ENCODE assay signal across 8 cellular contexts in genomic region chr3:11513125-11513816, GRCh38.
DNase-seq lines count a peak whose midpoint lies in the region; ATAC-seq, FAIRE-seq and TF ChIP-seq lines count a peak whose summit lies in the region.
"Not testable (repeated sequence)": the region's sequence is repeated elsewhere in the genome, so short reads cannot be mapped to it uniquely, and the experiment has no call there.

No MANE protein-coding gene starts in this region.

- not testable (repeated sequence) for BruUV-seq in PC-3 (replicated peaks; lab: Mats Ljungman, UMichigan)

- in situ Hi-C loops in gastrocnemius medialis (cut with MboI; ENCODE audit: low sequenced_read_pairs in 4 of 4): loop anchor here in 1 of 4 donors (25.0 kb wide), 1 partner anchor 126 kb away; no protein-coding TSS in a partner anchor

- FAIRE-seq in astrocyte (lab: Jason Lieb, UNC): not testable (repeated sequence)

- not testable (repeated sequence) for H2AFZ ChIP-seq in PC-3 (ENCODE audit: low read length); astrocyte (ENCODE audit: low read depth, low read length)

- H3K9ac ChIP-seq in PC-3 (ENCODE audit: low read length) (peak overlapping the region; percentile 9; the same call in 1 of the 2 replicates), astrocyte (ENCODE audit: low read length) (peak overlapping the region; percentile 9)

- not testable (repeated sequence) for TF ChIP-seq POLR2A in esophagus squamous epithelium (IDR thresholded peaks at IDR 0.05); gastrocnemius medialis (IDR thresholded peaks at IDR 0.05); vagina (IDR thresholded peaks at IDR 0.05)

- H3K27me3 Mint-ChIP-seq in astrocyte (ENCODE audit: low read depth, unreplicated experiment): not testable (repeated sequence)

- H4K20me1 ChIP-seq in PC-3 (ENCODE audit: low read length); astrocyte (ENCODE audit: insufficient read depth, low read length): not testable (repeated sequence)

- not testable (repeated sequence) for H3K79me2 ChIP-seq in PC-3 (ENCODE audit: low read length); astrocyte (ENCODE audit: insufficient read depth, low read length)

- not testable (repeated sequence) for H3K9me2 ChIP-seq in PC-3 (replicated peaks; ENCODE audit: low read length)

- H3K9me3 Mint-ChIP-seq in astrocyte (ENCODE audit: unreplicated experiment): not testable (repeated sequence)

- not testable (repeated sequence) for H3K36me3 Mint-ChIP-seq in astrocyte (ENCODE audit: low read depth, unreplicated experiment)

- not testable (repeated sequence) for H3K36me3 ChIP-seq in PC-3 (ENCODE audit: low read depth, low read length); astrocyte (ENCODE audit: insufficient read depth, low read length); esophagus squamous epithelium; right atrium auricular region; muscle layer of duodenum (ENCODE audit: control insufficient read depth in 1 of 2, insufficient read depth in 2 of 2, low read length in 2 of 2); gastrocnemius medialis; vagina

- CTCF ChIA-PET in PC-3 (lab: Charles Lee): not testable (repeated sequence)

- peak overlapping the region; percentile 77 for H3K27ac ChIP-seq in PC-3 (ENCODE audit: low read length)
- peak overlapping the region; percentile 76 for H3K27ac ChIP-seq in astrocyte (ENCODE audit: low read depth, low read length)
- peak overlapping the region; percentile 9 to 59 (median 50) for H3K27ac ChIP-seq in esophagus squamous epithelium
- H3K27ac ChIP-seq in right atrium auricular region: peak overlapping the region; percentile 64 to 68
- H3K27ac ChIP-seq in muscle layer of duodenum (ENCODE audit: low read length): peak overlapping the region; percentile 20
- H3K27ac ChIP-seq in gastrocnemius medialis: peak overlapping the region in 3 of 4 donors; percentile 7 to 46 (median 32)
- H3K27ac ChIP-seq in temporal lobe (ENCODE audit: low read depth, low read length): peak overlapping the region; percentile 27
- H3K27ac ChIP-seq in vagina: peak overlapping the region; percentile 57

- POLR2A ChIA-PET in PC-3 (lab: Charles Lee; ENCODE audit: unreplicated experiment): interaction anchor here (0.9 kb wide), 1 partner anchor 9 kb away, joined by 3 read pairs; no protein-coding TSS in a partner anchor

- peaks cover 48% of the 10 kb centered on the region for H3K4me1 Mint-ChIP-seq in astrocyte (ENCODE audit: low read depth, unreplicated experiment)

- not testable (repeated sequence) for TF ChIP-seq CTCF in PC-3 (conservative IDR thresholded peaks at IDR 0.05; ENCODE audit: low read depth, low read length); astrocyte (IDR thresholded peaks at IDR 0.05; ENCODE audit: insufficient read depth, low read depth, low read length); esophagus squamous epithelium (IDR thresholded peaks at IDR 0.05); right atrium auricular region (IDR thresholded peaks at IDR 0.05); gastrocnemius medialis (IDR thresholded peaks at IDR 0.05 in 4 of 5, conservative IDR thresholded peaks at IDR 0.05 in 1 of 5); vagina (IDR thresholded peaks at IDR 0.05)

- not testable (repeated sequence) for H3K9me3 ChIP-seq in PC-3 (ENCODE audit: low read length); astrocyte (ENCODE audit: insufficient read depth, low read depth, low read length); esophagus squamous epithelium; right atrium auricular region; muscle layer of duodenum (ENCODE audit: control insufficient read depth in 1 of 2, low read length in 2 of 2); gastrocnemius medialis; vagina

- intact Hi-C loops in PC-3 (cut with micrococcal nuclease); esophagus squamous epithelium (cut with DNase I); vagina (cut with DNase I): not testable (repeated sequence)
- intact Hi-C loops in gastrocnemius medialis (cut with DNase I; ENCODE audit: low total_unique reads): loop anchor here (5.0 kb wide), 1 partner anchor 131 kb away; no protein-coding TSS in a partner anchor

- not testable (repeated sequence) for H3K27ac Mint-ChIP-seq in astrocyte (ENCODE audit: unreplicated experiment)

- H3K4me1 ChIP-seq in PC-3 (ENCODE audit: insufficient read depth, low read length) (peaks cover 38% of the 10 kb centered on the region), astrocyte (ENCODE audit: insufficient read depth, low read length) (peaks cover 40% of the 10 kb centered on the region), esophagus squamous epithelium (peaks cover 7 to 46% (median 26%) of the 10 kb centered on the region in 3 donors), right atrium auricular region (peaks cover 0 to 47% of the 10 kb centered on the region in 2 donors), muscle layer of duodenum (ENCODE audit: control insufficient read depth in 1 of 2, insufficient read depth in 2 of 2, low read length in 2 of 2) (peaks cover 16 to 32% of the 10 kb centered on the region in 2 donors), gastrocnemius medialis (peaks cover 25 to 28% of the 10 kb centered on the region in 2 donors), vagina (peaks cover 39% of the 10 kb centered on the region)

- ATAC-seq in PC-3, gastrocnemius medialis: not testable (repeated sequence)

- not testable (repeated sequence) for H3K4me3 Mint-ChIP-seq in astrocyte (ENCODE audit: unreplicated experiment)

- H3K27me3 ChIP-seq in PC-3 (ENCODE audit: low read length); astrocyte (ENCODE audit: insufficient read depth, low read length); esophagus squamous epithelium; right atrium auricular region; muscle layer of duodenum (ENCODE audit: low read depth, low read length); gastrocnemius medialis; vagina: not testable (repeated sequence)

- WGBS in esophagus squamous epithelium, 2 donors: 83 to 90% methylated on average over 2 to 4 of the region's 27 CpGs

- H3K4me2 ChIP-seq in PC-3 (ENCODE audit: low read length): peak overlapping the region; percentile 26
- peak overlapping the region; percentile 62 for H3K4me2 ChIP-seq in astrocyte (ENCODE audit: low read length)

- not testable (repeated sequence) for DNase-seq in PC-3; astrocyte (ENCODE audit: low read depth); esophagus squamous epithelium (lab: John Stamatoyannopoulos, UW); vagina (ENCODE audit: extremely low spot score in 2 of 2)
- DNase-seq in right atrium auricular region (ENCODE audit: low spot score): peak; percentile 50
- peak in 1 of 2 donors; percentile 10 for DNase-seq in gastrocnemius medialis

- not testable (repeated sequence) for H3F3A ChIP-seq in PC-3 (ENCODE audit: low read length, unreplicated experiment)

- not testable (repeated sequence) for H3K4me3 ChIP-seq in PC-3 (ENCODE audit: low read length); astrocyte (ENCODE audit: insufficient read depth, low read depth, low read length); esophagus squamous epithelium; right atrium auricular region; muscle layer of duodenum (ENCODE audit: low read depth in 1 of 2, low read length in 2 of 2); gastrocnemius medialis; vagina

Comparison
In these comparisons a context has a peak if more than half of its experiments do, and no peak if none do; other contexts are left out.
1. H3K27ac ChIP-seq: peak in every context shown above with its lines; median percentile 77 in PC-3; 76 in astrocyte; 66 in right atrium auricular region; 57 in vagina; 50 in esophagus squamous epithelium; 32 in gastrocnemius medialis; 27 in temporal lobe; 20 in muscle layer of duodenum.